In genomic region chr22:16815073-16815472, GRCh38 we compare ENCODE assay signal across 8 cellular contexts. TPM values are rescaled to one million over a fixed set of nuclear protein-coding genes. Genes with fewer than 3 reads are reported as not detected.
"Had no signal": no experiment of that assay in that cellular context is flagged by ENCODE, and none has a peak within 500 bp of the region (broad histone marks: within the 10 kb centered on the region; RNA-seq: fewer than 3 reads in every experiment).

No MANE protein-coding gene starts in this region.

- DNase-seq: GDM1, GF-D8 had no signal

- ATAC-seq: GM12878 had no signal

- FAIRE-seq: GM12878, GM12891, GM12892, GM18507, GM19239 had no signal

- H3K4me3 ChIP-seq: GM12878 had no signal

RNA-seq across cellular contexts. Expression of gene XKR3, which starts 10.1 kb away (rescaled TPM):
- total RNA-seq: G401, GM12878 had no signal
